Comparison of ENCODE assay signal across 1 cellular context in the genomic region with DNA sequence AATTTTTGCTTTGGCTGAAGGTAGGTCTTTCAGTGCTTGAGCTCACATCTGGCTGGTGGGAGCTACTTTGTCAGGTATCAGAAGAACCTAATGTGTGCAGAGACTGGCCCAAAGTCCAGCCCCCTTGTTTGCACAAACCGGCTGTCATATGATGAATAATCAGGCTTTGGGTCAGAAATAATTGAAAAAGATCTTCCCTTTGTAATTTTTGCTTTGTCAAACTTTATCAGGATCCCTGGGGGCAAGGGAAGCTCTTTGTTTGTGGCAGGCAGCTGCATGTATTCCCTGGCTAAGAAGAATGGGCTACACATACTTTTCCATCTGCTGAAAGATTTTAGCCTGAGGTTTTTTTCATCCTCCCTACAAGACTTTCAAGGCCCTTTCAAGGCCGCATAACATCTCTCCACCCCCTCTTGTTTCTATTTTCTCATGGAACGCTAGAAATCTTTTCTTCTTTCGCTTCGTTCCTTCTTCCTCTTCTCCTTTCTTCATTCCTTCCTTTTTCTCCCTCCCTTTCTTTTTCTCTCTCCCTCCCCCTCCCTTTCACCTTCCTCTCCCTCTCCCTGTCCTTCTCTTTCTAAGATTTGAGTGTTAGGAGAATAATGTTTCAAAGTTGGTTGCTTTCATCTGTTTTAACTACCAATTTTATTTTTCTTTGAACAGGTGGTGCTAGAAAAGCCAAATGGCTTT.
TF ChIP-seq lines count a peak whose summit lies in the region.

No MANE protein-coding gene starts in this region.

TF ChIP-seq in HepG2, 621 proteins besides CTCF, POLR2A, EP300 and RAD21 (continued from another document and continues in another):
- TF ChIP-seq SAP130 (CRISPR knock-in tag; IDR thresholded peaks at IDR 0.05; ENCODE audit: low read depth) (peak; percentile 33; the same call in 1 of the 2 replicates), ZNF629 (CRISPR knock-in tag; conservative IDR thresholded peaks at IDR 0.05) (no peak), GATAD2A (CRISPR knock-in tag; IDR thresholded peaks at IDR 0.05) (0 out of 2 replicates have a peak, but pooled peaks have one; percentile 27), SOX6 (IDR thresholded peaks at IDR 0.05) (no peak), SOX6 (CRISPR knock-in tag; IDR thresholded peaks at IDR 0.05) (peak; percentile 58), MIER3 (CRISPR knock-in tag; IDR thresholded peaks at IDR 0.05; ENCODE audit: borderline replicate concordance) (no peak), ZNF510 (CRISPR knock-in tag; IDR thresholded peaks at IDR 0.05; ENCODE audit: low read depth) (no peak), MEIS1 (CRISPR knock-in tag; IDR thresholded peaks at IDR 0.05; ENCODE audit: borderline replicate concordance) (0 out of 2 replicates have a peak, but pooled peaks have one; percentile 38), CENPT (CRISPR knock-in tag; IDR thresholded peaks at IDR 0.05; ENCODE audit: low read depth) (no peak), ZBTB7B (CRISPR knock-in tag; IDR thresholded peaks at IDR 0.05) (0 out of 2 replicates have a peak, but pooled peaks have one; percentile 21), ZNF841 (CRISPR knock-in tag; IDR thresholded peaks at IDR 0.05; ENCODE audit: borderline replicate concordance) (no peak)
- TF ChIP-seq, protein P1, sequence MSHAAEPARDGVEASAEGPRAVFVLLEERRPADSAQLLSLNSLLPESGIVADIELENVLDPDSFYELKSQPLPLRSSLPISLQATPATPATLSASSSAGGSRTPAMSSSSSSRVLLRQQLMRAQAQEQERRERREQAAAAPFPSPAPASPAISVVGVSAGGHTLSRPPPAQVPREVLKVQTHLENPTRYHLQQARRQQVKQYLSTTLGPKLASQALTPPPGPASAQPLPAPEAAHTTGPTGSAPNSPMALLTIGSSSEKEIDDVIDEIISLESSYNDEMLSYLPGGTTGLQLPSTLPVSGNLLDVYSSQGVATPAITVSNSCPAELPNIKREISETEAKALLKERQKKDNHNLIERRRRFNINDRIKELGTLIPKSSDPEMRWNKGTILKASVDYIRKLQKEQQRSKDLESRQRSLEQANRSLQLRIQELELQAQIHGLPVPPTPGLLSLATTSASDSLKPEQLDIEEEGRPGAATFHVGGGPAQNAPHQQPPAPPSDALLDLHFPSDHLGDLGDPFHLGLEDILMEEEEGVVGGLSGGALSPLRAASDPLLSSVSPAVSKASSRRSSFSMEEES (CRISPR knock-in tag; IDR thresholded peaks at IDR 0.05) = peak; percentile 59; the same call in 1 of the 2 replicates
- TF ChIP-seq, protein P2, sequence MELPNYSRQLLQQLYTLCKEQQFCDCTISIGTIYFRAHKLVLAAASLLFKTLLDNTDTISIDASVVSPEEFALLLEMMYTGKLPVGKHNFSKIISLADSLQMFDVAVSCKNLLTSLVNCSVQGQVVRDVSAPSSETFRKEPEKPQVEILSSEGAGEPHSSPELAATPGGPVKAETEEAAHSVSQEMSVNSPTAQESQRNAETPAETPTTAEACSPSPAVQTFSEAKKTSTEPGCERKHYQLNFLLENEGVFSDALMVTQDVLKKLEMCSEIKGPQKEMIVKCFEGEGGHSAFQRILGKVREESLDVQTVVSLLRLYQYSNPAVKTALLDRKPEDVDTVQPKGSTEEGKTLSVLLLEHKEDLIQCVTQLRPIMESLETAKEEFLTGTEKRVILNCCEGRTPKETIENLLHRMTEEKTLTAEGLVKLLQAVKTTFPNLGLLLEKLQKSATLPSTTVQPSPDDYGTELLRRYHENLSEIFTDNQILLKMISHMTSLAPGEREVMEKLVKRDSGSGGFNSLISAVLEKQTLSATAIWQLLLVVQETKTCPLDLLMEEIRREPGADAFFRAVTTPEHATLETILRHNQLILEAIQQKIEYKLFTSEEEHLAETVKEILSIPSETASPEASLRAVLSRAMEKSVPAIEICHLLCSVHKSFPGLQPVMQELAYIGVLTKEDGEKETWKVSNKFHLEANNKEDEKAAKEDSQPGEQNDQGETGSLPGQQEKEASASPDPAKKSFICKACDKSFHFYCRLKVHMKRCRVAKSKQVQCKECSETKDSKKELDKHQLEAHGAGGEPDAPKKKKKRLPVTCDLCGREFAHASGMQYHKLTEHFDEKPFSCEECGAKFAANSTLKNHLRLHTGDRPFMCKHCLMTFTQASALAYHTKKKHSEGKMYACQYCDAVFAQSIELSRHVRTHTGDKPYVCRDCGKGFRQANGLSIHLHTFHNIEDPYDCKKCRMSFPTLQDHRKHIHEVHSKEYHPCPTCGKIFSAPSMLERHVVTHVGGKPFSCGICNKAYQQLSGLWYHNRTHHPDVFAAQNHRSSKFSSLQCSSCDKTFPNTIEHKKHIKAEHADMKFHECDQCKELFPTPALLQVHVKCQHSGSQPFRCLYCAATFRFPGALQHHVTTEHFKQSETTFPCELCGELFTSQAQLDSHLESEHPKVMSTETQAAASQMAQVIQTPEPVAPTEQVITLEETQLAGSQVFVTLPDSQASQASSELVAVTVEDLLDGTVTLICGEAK (IDR thresholded peaks at IDR 0.05) = 0 out of 2 replicates have a peak, but pooled peaks have one; percentile 48
- TF ChIP-seq, protein P2 (CRISPR knock-in tag; IDR thresholded peaks at IDR 0.05) = peak; percentile 87
- TF ChIP-seq, protein P3, sequence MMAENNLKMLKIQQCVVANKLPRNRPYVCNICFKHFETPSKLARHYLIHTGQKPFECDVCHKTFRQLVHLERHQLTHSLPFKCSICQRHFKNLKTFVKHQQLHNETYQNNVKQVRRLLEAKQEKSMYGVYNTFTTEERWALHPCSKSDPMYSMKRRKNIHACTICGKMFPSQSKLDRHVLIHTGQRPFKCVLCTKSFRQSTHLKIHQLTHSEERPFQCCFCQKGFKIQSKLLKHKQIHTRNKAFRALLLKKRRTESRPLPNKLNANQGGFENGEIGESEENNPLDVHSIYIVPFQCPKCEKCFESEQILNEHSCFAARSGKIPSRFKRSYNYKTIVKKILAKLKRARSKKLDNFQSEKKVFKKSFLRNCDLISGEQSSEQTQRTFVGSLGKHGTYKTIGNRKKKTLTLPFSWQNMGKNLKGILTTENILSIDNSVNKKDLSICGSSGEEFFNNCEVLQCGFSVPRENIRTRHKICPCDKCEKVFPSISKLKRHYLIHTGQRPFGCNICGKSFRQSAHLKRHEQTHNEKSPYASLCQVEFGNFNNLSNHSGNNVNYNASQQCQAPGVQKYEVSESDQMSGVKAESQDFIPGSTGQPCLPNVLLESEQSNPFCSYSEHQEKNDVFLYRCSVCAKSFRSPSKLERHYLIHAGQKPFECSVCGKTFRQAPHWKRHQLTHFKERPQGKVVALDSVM (CRISPR knock-in tag; IDR thresholded peaks at IDR 0.05) = no peak
- TF ChIP-seq, protein P4, sequence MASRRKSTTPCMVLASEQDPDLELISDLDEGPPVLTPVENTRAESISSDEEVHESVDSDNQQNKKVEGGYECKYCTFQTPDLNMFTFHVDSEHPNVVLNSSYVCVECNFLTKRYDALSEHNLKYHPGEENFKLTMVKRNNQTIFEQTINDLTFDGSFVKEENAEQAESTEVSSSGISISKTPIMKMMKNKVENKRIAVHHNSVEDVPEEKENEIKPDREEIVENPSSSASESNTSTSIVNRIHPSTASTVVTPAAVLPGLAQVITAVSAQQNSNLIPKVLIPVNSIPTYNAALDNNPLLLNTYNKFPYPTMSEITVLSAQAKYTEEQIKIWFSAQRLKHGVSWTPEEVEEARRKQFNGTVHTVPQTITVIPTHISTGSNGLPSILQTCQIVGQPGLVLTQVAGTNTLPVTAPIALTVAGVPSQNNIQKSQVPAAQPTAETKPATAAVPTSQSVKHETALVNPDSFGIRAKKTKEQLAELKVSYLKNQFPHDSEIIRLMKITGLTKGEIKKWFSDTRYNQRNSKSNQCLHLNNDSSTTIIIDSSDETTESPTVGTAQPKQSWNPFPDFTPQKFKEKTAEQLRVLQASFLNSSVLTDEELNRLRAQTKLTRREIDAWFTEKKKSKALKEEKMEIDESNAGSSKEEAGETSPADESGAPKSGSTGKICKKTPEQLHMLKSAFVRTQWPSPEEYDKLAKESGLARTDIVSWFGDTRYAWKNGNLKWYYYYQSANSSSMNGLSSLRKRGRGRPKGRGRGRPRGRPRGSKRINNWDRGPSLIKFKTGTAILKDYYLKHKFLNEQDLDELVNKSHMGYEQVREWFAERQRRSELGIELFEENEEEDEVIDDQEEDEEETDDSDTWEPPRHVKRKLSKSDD (CRISPR knock-in tag; IDR thresholded peaks at IDR 0.05; ENCODE audit: low read depth) = no peak
- TF ChIP-seq, protein P5, sequence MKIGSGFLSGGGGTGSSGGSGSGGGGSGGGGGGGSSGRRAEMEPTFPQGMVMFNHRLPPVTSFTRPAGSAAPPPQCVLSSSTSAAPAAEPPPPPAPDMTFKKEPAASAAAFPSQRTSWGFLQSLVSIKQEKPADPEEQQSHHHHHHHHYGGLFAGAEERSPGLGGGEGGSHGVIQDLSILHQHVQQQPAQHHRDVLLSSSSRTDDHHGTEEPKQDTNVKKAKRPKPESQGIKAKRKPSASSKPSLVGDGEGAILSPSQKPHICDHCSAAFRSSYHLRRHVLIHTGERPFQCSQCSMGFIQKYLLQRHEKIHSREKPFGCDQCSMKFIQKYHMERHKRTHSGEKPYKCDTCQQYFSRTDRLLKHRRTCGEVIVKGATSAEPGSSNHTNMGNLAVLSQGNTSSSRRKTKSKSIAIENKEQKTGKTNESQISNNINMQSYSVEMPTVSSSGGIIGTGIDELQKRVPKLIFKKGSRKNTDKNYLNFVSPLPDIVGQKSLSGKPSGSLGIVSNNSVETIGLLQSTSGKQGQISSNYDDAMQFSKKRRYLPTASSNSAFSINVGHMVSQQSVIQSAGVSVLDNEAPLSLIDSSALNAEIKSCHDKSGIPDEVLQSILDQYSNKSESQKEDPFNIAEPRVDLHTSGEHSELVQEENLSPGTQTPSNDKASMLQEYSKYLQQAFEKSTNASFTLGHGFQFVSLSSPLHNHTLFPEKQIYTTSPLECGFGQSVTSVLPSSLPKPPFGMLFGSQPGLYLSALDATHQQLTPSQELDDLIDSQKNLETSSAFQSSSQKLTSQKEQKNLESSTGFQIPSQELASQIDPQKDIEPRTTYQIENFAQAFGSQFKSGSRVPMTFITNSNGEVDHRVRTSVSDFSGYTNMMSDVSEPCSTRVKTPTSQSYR (CRISPR knock-in tag; IDR thresholded peaks at IDR 0.05; ENCODE audit: borderline replicate concordance) = no peak
- TF ChIP-seq, protein P6, sequence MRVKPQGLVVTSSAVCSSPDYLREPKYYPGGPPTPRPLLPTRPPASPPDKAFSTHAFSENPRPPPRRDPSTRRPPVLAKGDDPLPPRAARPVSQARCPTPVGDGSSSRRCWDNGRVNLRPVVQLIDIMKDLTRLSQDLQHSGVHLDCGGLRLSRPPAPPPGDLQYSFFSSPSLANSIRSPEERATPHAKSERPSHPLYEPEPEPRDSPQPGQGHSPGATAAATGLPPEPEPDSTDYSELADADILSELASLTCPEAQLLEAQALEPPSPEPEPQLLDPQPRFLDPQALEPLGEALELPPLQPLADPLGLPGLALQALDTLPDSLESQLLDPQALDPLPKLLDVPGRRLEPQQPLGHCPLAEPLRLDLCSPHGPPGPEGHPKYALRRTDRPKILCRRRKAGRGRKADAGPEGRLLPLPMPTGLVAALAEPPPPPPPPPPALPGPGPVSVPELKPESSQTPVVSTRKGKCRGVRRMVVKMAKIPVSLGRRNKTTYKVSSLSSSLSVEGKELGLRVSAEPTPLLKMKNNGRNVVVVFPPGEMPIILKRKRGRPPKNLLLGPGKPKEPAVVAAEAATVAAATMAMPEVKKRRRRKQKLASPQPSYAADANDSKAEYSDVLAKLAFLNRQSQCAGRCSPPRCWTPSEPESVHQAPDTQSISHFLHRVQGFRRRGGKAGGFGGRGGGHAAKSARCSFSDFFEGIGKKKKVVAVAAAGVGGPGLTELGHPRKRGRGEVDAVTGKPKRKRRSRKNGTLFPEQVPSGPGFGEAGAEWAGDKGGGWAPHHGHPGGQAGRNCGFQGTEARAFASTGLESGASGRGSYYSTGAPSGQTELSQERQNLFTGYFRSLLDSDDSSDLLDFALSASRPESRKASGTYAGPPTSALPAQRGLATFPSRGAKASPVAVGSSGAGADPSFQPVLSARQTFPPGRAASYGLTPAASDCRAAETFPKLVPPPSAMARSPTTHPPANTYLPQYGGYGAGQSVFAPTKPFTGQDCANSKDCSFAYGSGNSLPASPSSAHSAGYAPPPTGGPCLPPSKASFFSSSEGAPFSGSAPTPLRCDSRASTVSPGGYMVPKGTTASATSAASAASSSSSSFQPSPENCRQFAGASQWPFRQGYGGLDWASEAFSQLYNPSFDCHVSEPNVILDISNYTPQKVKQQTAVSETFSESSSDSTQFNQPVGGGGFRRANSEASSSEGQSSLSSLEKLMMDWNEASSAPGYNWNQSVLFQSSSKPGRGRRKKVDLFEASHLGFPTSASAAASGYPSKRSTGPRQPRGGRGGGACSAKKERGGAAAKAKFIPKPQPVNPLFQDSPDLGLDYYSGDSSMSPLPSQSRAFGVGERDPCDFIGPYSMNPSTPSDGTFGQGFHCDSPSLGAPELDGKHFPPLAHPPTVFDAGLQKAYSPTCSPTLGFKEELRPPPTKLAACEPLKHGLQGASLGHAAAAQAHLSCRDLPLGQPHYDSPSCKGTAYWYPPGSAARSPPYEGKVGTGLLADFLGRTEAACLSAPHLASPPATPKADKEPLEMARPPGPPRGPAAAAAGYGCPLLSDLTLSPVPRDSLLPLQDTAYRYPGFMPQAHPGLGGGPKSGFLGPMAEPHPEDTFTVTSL (CRISPR knock-in tag; IDR thresholded peaks at IDR 0.05; ENCODE audit: borderline replicate concordance) = peak; percentile 44; the same call in 1 of the 2 replicates
- TF ChIP-seq, protein P7, sequence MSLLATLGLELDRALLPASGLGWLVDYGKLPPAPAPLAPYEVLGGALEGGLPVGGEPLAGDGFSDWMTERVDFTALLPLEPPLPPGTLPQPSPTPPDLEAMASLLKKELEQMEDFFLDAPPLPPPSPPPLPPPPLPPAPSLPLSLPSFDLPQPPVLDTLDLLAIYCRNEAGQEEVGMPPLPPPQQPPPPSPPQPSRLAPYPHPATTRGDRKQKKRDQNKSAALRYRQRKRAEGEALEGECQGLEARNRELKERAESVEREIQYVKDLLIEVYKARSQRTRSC (CRISPR knock-in tag; IDR thresholded peaks at IDR 0.05; ENCODE audit: low read depth) = no peak
